Comparison of ENCODE assay signal across 1 cellular context in the genomic region with DNA sequence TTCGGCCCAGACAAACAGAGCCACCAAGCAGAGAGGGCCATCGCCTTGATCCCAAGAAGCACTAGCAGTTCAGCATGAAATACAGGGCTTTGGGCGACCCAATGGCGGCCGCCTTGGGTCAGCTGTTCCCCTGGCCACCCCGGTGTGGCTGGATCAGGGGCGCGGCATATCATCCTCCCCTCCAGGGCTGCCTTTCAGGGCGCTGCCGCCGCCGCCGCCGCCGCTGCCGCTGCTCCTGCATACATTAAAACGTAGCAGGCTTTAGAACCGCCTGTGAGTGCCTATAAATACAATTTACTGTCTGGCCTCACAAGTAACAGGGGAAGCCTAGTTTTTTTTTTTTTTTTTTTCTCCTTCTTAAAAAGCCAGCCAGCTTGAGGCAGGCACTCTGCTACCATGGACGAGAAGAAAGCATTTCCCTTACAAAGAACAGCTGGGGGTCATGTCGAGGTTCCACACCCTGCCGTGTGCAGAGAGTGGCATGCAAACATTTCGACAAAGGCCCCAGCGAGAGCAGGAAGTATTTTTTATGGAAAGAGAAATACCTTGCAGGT.
TF ChIP-seq lines count a peak whose summit lies in the region.

No MANE protein-coding gene starts in this region.

TF ChIP-seq in neural cell, 6 proteins besides CTCF, POLR2A, EP300 and RAD21 (continued from another document):
- TF ChIP-seq TAF1 (IDR thresholded peaks at IDR 0.05; ENCODE audit: low read depth) (peak; percentile 12), MXI1 (conservative IDR thresholded peaks at IDR 0.05; ENCODE audit: poor library complexity, severe bottlenecking) (no peak), POLR2AphosphoS5 (IDR thresholded peaks at IDR 0.05) (no peak)
- TF ChIP-seq, protein P1, sequence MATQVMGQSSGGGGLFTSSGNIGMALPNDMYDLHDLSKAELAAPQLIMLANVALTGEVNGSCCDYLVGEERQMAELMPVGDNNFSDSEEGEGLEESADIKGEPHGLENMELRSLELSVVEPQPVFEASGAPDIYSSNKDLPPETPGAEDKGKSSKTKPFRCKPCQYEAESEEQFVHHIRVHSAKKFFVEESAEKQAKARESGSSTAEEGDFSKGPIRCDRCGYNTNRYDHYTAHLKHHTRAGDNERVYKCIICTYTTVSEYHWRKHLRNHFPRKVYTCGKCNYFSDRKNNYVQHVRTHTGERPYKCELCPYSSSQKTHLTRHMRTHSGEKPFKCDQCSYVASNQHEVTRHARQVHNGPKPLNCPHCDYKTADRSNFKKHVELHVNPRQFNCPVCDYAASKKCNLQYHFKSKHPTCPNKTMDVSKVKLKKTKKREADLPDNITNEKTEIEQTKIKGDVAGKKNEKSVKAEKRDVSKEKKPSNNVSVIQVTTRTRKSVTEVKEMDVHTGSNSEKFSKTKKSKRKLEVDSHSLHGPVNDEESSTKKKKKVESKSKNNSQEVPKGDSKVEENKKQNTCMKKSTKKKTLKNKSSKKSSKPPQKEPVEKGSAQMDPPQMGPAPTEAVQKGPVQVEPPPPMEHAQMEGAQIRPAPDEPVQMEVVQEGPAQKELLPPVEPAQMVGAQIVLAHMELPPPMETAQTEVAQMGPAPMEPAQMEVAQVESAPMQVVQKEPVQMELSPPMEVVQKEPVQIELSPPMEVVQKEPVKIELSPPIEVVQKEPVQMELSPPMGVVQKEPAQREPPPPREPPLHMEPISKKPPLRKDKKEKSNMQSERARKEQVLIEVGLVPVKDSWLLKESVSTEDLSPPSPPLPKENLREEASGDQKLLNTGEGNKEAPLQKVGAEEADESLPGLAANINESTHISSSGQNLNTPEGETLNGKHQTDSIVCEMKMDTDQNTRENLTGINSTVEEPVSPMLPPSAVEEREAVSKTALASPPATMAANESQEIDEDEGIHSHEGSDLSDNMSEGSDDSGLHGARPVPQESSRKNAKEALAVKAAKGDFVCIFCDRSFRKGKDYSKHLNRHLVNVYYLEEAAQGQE (IDR thresholded peaks at IDR 0.05; ENCODE audit: borderline replicate concordance) = no peak
